8 cellular contexts compared by ENCODE assay signal in genomic region chr16:58129097-58129936, GRCh38. TPM values are rescaled to one million over a fixed set of nuclear protein-coding genes. Genes with fewer than 3 reads are reported as not detected.
DNase-seq lines count a peak whose midpoint lies in the region; ATAC-seq and TF ChIP-seq lines count a peak whose summit lies in the region.

TSS of gene CFAP20 (minus strand) at chr16:58129381. CDS start at chr16:58129115, 266 bp downstream.

- peak within 1 kb of the TSS; percentile 52 to 95 (median 90) for H3K27ac ChIP-seq in heart right ventricle
- H3K27ac ChIP-seq in upper lobe of left lung = peak within 1 kb of the TSS; percentile 76 to 92 (median 87)

- DNase-seq in GM13977 (ENCODE audit: low spot score) (peak; percentile 92), NCI-H1694 (lab: John Stamatoyannopoulos, UW) (peak; percentile 95), amniotic stem cell (lab: John Stamatoyannopoulos, UW) (peak; percentile 99), heart right ventricle (peak; percentile 98 to 99), posterior cingulate gyrus (peak; percentile 95 to 100 (median 97)), upper lobe of left lung (peak; percentile 99)

- ATAC-seq in HG02884 (IDR thresholded peaks at IDR 0.05; ENCODE audit: unreplicated experiment) (peak; percentile 82), heart right ventricle (peak; percentile 97 to 98 (median 97)), upper lobe of left lung (ENCODE audit: low FRiP score in 2 of 2) (peak; percentile 98 to 99)

- H3K36me3 ChIP-seq in heart right ventricle (no peaks in the 10 kb centered on the region), upper lobe of left lung (no peaks in the 10 kb centered on the region)

- H3K4me3 Mint-ChIP-seq in T-helper 1 cell treated with Interleukin-12 subunit alpha and Interleukin-12 subunit beta and Interleukin-4 antibody, amounts not matched to agents 30 μg/mL and 1 μg/mL, for 36 hours = peak within 1 kb of the TSS; percentile 89

- TF ChIP-seq CTCF in GM13977 (IDR thresholded peaks at IDR 0.05; ENCODE audit: extremely low read depth, insufficient read depth, missing control alignments) (no peak), heart right ventricle (IDR thresholded peaks at IDR 0.05) (peak in 1 of 9 donors; percentile 6), upper lobe of left lung (IDR thresholded peaks at IDR 0.05) (peak in 1 of 6 experiments; percentile 28)

- H3K4me1 Mint-ChIP-seq in T-helper 1 cell treated with Interleukin-12 subunit alpha and Interleukin-12 subunit beta and Interleukin-4 antibody, amounts not matched to agents 30 μg/mL and 1 μg/mL, for 36 hours (ENCODE audit: low read depth) = peaks cover 27% of the 10 kb centered on the region

- intact Hi-C loops in heart right ventricle (cut with DNase I) = loop anchor here in 6 of 10 donors (2.0 to 10.0 kb wide), 5 partner anchors 68 to 235 kb away; partner anchors contain the start of gene CSNK2A2 (in 1 of the 6)
- intact Hi-C loops in posterior cingulate gyrus (cut with DNase I) = loop anchor here (2.0 to 5.0 kb wide), 2 partner anchors 68 to 103 kb away; partner anchors contain the start of gene CSNK2A2

- H3K27me3 ChIP-seq in heart right ventricle (no peaks in the 10 kb centered on the region), upper lobe of left lung (no peaks in the 10 kb centered on the region)

- TF ChIP-seq EP300 in upper lobe of left lung (IDR thresholded peaks at IDR 0.05) = peak in 2 of 4 donors; percentile 10 to 71

- no peaks in the 10 kb centered on the region for H3K36me3 Mint-ChIP-seq in T-helper 1 cell treated with Interleukin-12 subunit alpha and Interleukin-12 subunit beta and Interleukin-4 antibody, amounts not matched to agents 30 μg/mL and 1 μg/mL, for 36 hours (ENCODE audit: low read depth)

- H3K4me1 ChIP-seq in heart right ventricle (peaks cover 14 to 48% (median 43%) of the 10 kb centered on the region in 9 donors), upper lobe of left lung (peaks cover 27 to 48% (median 34%) of the 10 kb centered on the region in 4 donors)

- H3K4me3 ChIP-seq in heart right ventricle (peak within 1 kb of the TSS; percentile 71 to 95 (median 92)), upper lobe of left lung (peak within 1 kb of the TSS; percentile 74 to 93 (median 82))

- peak in 3 of 4 donors; percentile 69 to 90 (median 88) for TF ChIP-seq POLR2A in upper lobe of left lung (IDR thresholded peaks at IDR 0.05)

- in situ Hi-C loops in GM13977 (cut with MboI; ENCODE audit: low pct_unique_long_range_greater_than_20kb, low sequenced_read_pairs, unreplicated experiment) = no loop called here

- H3K27ac Mint-ChIP-seq in T-helper 1 cell treated with Interleukin-12 subunit alpha and Interleukin-12 subunit beta and Interleukin-4 antibody, amounts not matched to agents 30 μg/mL and 1 μg/mL, for 36 hours = peak within 1 kb of the TSS; percentile 83

- WGBS in heart right ventricle, 2 donors = 1% methylated on average over 70 of the region's 70 CpGs
- 2 to 16% methylated on average over 8 to 54 of the region's 70 CpGs for WGBS in upper lobe of left lung, 2 donors

- H3K27me3 Mint-ChIP-seq in T-helper 1 cell treated with Interleukin-12 subunit alpha and Interleukin-12 subunit beta and Interleukin-4 antibody, amounts not matched to agents 30 μg/mL and 1 μg/mL, for 36 hours (ENCODE audit: low read depth) = no peaks in the 10 kb centered on the region

- no peaks in the 10 kb centered on the region for H3K9me3 Mint-ChIP-seq in T-helper 1 cell treated with Interleukin-12 subunit alpha and Interleukin-12 subunit beta and Interleukin-4 antibody, amounts not matched to agents 30 μg/mL and 1 μg/mL, for 36 hours

- H3K9me3 ChIP-seq in heart right ventricle = peaks cover 0 to 10% (median 0%) of the 10 kb centered on the region in 11 donors
- H3K9me3 ChIP-seq in upper lobe of left lung = no peaks in the 10 kb centered on the region

RNA-seq across cellular contexts. Expression of gene CFAP20, which starts in this region (rescaled TPM):
- 10 to 100 TPM; 27.8 to 41.8 (median 34.7) TPM for total RNA-seq in heart right ventricle
- 10 to 100 TPM; 17.9 to 43.5 TPM for polyA plus RNA-seq in heart right ventricle
- total RNA-seq in upper lobe of left lung = 10 to 100 TPM; 12.6 to 43.3 (median 26.4) TPM

Comparison
In these comparisons a context has a peak if more than half of its experiments do, and no peak if none do; other contexts are left out.
1. Peak in every context shown above with its lines: DNase-seq, ATAC-seq, H3K4me3 ChIP-seq and H3K27ac ChIP-seq.